ENCODE assay signal across 12 cellular contexts in genomic region chr6:46925563-46926253, GRCh38. TPM values are rescaled to one million over a fixed set of nuclear protein-coding genes. Genes with fewer than 3 reads are reported as not detected.
DNase-seq lines count a peak whose midpoint lies in the region; ATAC-seq and TF ChIP-seq lines count a peak whose summit lies in the region.
"Had no signal": no experiment of that assay in that cellular context is flagged by ENCODE, and none has a peak within 500 bp of the region (broad histone marks: within the 10 kb centered on the region; RNA-seq: fewer than 3 reads in every experiment).

No MANE protein-coding gene starts in this region.

- no peak for TF ChIP-seq POLR2A in erythroblast (IDR thresholded peaks at IDR 0.05; ENCODE audit: low read length)

- no peaks in the 10 kb centered on the region for H3K4me1 ChIP-seq in mucosa of descending colon (ENCODE audit: low read depth)
- H3K4me1 ChIP-seq: BE2C had no signal

- TF ChIP-seq CTCF in epithelial cell of proximal tubule (conservative IDR thresholded peaks at IDR 0.05; ENCODE audit: low read depth, low read length), result no peak
- no peak for TF ChIP-seq CTCF in mucosa of descending colon (IDR thresholded peaks at IDR 0.05)

- intact Hi-C loops in mucosa of descending colon (cut with DNase I, micrococcal nuclease), result no loop called here

- DNase-seq in AG08395 (ENCODE audit: low spot score) (peak; percentile 57), NCI-H460 (ENCODE audit: extremely low read depth, low read depth) (peak; percentile 73), epithelial cell of proximal tubule (ENCODE audit: low read depth) (peak; percentile 68), mucosa of descending colon (no peak), erythroblast (lab: John Stamatoyannopoulos, UW) (no peak)
- DNase-seq in stimulated activated naive CD8-positive, alpha-beta T cell treated with anti-CD3 and anti-CD28 coated beads, Interleukin-15, Interleukin-2, amounts not matched to agents 100 U/mL and 50 U/mL, for 24 hours, result no peak
- DNase-seq: activated naive CD4-positive, alpha-beta T cell treated with Interleukin-2 at 50 U/mL for 16 hours; BE2C; stimulated activated CD4-positive, alpha-beta T cell treated with anti-CD3 and anti-CD28 coated beads, Interleukin-4, amount 100 ng/mL, for 4 hours had no signal

- no peak overlapping the region for H3K4me3 ChIP-seq in epithelial cell of proximal tubule (ENCODE audit: low read depth, low read length)
- H3K4me3 ChIP-seq in mucosa of descending colon, result no peak overlapping the region

- peak; percentile 48 for ATAC-seq in mucosa of descending colon
- no peak for ATAC-seq in stimulated activated naive CD8-positive, alpha-beta T cell treated with anti-CD3 and anti-CD28 coated beads, Interleukin-15, Interleukin-2, amounts not matched to agents 100 U/mL and 50 U/mL, for 24 hours
- ATAC-seq in HG03196 (IDR thresholded peaks at IDR 0.05; ENCODE audit: unreplicated experiment), result no peak
- no peak for ATAC-seq in GM18867 (IDR thresholded peaks at IDR 0.05; ENCODE audit: unreplicated experiment)
- ATAC-seq: WTC11 had no signal

- H3K36me3 ChIP-seq in mucosa of descending colon (ENCODE audit: low read depth), result no peaks in the 10 kb centered on the region
- H3K36me3 ChIP-seq: BE2C had no signal

- no peaks in the 10 kb centered on the region for H3K9me3 ChIP-seq in mucosa of descending colon
- H3K9me3 ChIP-seq: BE2C had no signal

RNA-seq across cellular contexts. Expression of gene ADGRF5, which starts 4.0 kb away (rescaled TPM):
- total RNA-seq in NCI-H460 (2014; rRNA removed; shearing (Covaris generic)), result 0.05 TPM in 1 of 2 replicates, not detected in the other
- polyA plus RNA-seq in NCI-H460 (2014; cell fraction: nucleus; rRNA removed), result not detected in 2 replicates
- total RNA-seq in epithelial cell of proximal tubule, result 0.06 and 0.14 TPM in 2 replicates
- total RNA-seq in mucosa of descending colon, result 1 to 10 TPM; 1.9 to 9.7 (median 3.9) TPM

Comparison
In these comparisons a context has a peak if more than half of its experiments do, and no peak if none do; other contexts are left out.
1. DNase-seq: peak in AG08395 (single experiment), NCI-H460 (single experiment) and epithelial cell of proximal tubule (single experiment); none in mucosa of descending colon (0 of 3), erythroblast (0 of 2) and stimulated activated naive CD8-positive, alpha-beta T cell treated with anti-CD3 and anti-CD28 coated beads, Interleukin-15, Interleukin-2, amounts not matched to agents 100 U/mL and 50 U/mL, for 24 hours (single experiment).